In genomic region chr3:13353936-13354542, GRCh38 we compare ENCODE assay signal across 8 cellular contexts.
DNase-seq lines count a peak whose midpoint lies in the region; ATAC-seq and TF ChIP-seq lines count a peak whose summit lies in the region.
"Had no signal": no experiment of that assay in that cellular context is flagged by ENCODE, and none has a peak within 500 bp of the region (broad histone marks: within the 10 kb centered on the region; RNA-seq: fewer than 3 reads in every experiment).

No MANE protein-coding gene starts in this region.

- no peak overlapping the region for H3K27ac ChIP-seq in IMR-90 (ENCODE audit: insufficient read depth, low read length)
- no peak overlapping the region for H3K27ac ChIP-seq in mammary epithelial cell (ENCODE audit: insufficient read depth, low read depth, low read length)
- no peak overlapping the region for H3K27ac ChIP-seq in sigmoid colon
- H3K27ac ChIP-seq: skin epidermis had no signal

- no peak overlapping the region for H3K23ac ChIP-seq in IMR-90 (ENCODE audit: low read depth, low read length)

- H3K4me3 Mint-ChIP-seq in nephron progenitor cell: no peak overlapping the region

- no peak overlapping the region for H2AK9ac ChIP-seq in IMR-90 (replicated peaks; ENCODE audit: low read depth, low read length, poor library complexity)

- CTCF ChIA-PET in IMR-90 (lab: Yijun Ruan, JAX) (interaction anchor here (0.9 to 1.3 kb wide), 2 partner anchors 10 to 24 kb away, joined by 3 read pairs; no protein-coding TSS in a partner anchor), mammary epithelial cell (lab: Charles Lee; ENCODE audit: low non-redundant PET) (no interaction called here)

- ATAC-seq in IMR-90 (ENCODE audit: low read depth) (0 out of 2 replicates have a peak, but pooled peaks have one; percentile 21), HG02798 (IDR thresholded peaks at IDR 0.05; ENCODE audit: poor library complexity, unreplicated experiment) (no peak)

- H2BK120ac ChIP-seq in IMR-90 (ENCODE audit: low read depth, low read length): no peak overlapping the region

- H3K27ac Mint-ChIP-seq in nephron progenitor cell: no peak overlapping the region

- no peak overlapping the region for H4K91ac ChIP-seq in IMR-90 (ENCODE audit: insufficient read depth, low read depth, low read length)

- no peak overlapping the region for H2AK5ac ChIP-seq in IMR-90 (ENCODE audit: low read depth, low read length)

- no peak overlapping the region for H3K56ac ChIP-seq in IMR-90 (ENCODE audit: extremely low read depth, insufficient read depth, low read length)

- 0 out of 2 replicates have a peak, but pooled peaks have one; percentile 16 for TF ChIP-seq RAD21 in IMR-90 (IDR thresholded peaks at IDR 0.05; ENCODE audit: low read length)

- peaks cover 4% of the 10 kb centered on the region; the same call in 1 of the 2 replicates for H3K9me1 ChIP-seq in IMR-90 (ENCODE audit: insufficient read depth, low read length)

- H3K18ac ChIP-seq in IMR-90 (ENCODE audit: low read depth, low read length): no peak overlapping the region

- H3K79me2 ChIP-seq in mammary epithelial cell (ENCODE audit: insufficient read depth, low read length): no peaks in the 10 kb centered on the region

- WGBS in IMR-90 (ENCODE audit: extremely low coverage in 2 of 2, insufficient read length in 1 of 2), 2 experiments: 77% methylated on average over 7 of the region's 13 CpGs; no CpG with 5 or more reads in 1 of the 2 experiments
- 77% methylated on average over 13 of the region's 13 CpGs for WGBS in mammary epithelial cell (ENCODE audit: low coverage, missing lambda C conversion rate)
- 89 to 93% methylated on average over 13 of the region's 13 CpGs for WGBS in sigmoid colon, 2 donors

- intact Hi-C loops in IMR-90 (cut with micrococcal nuclease): no loop called here
- intact Hi-C loops in mammary epithelial cell (cut with micrococcal nuclease): no loop called here
- intact Hi-C loops in sigmoid colon (cut with DNase I): no loop called here

- POLR2A ChIA-PET in IMR-90 (lab: Charles Lee; ENCODE audit: unreplicated experiment): no interaction called here

- H3K4me1 ChIP-seq in IMR-90 (ENCODE audit: control insufficient read depth, insufficient read depth, low read length) (peaks cover 6% of the 10 kb centered on the region; the same call in 1 of the 2 replicates), mammary epithelial cell (ENCODE audit: insufficient read depth, low read length) (no peaks in the 10 kb centered on the region), sigmoid colon (no peaks in the 10 kb centered on the region)

- no peak overlapping the region for H2BK5ac ChIP-seq in IMR-90 (ENCODE audit: low read depth, low read length, poor library complexity, severe bottlenecking)

- H2AFZ ChIP-seq in IMR-90 (replicated peaks; ENCODE audit: low read length, poor library complexity) (peak overlapping the region; percentile 47), mammary epithelial cell (ENCODE audit: low read depth, low read length) (no peak overlapping the region)

- H3K27me3 Mint-ChIP-seq in nephron progenitor cell (ENCODE audit: low read depth, poor library complexity): no peaks in the 10 kb centered on the region

- H3K14ac ChIP-seq in IMR-90 (replicated peaks; ENCODE audit: low read depth, low read length): no peak overlapping the region

- dilution Hi-C loops in IMR-90 (cut with HindIII; ENCODE audit: low sequenced_read_pairs, unreplicated experiment) (no loop called here), mammary epithelial cell (cut with HindIII; ENCODE audit: low sequenced_read_pairs) (no loop called here)

- no peaks in the 10 kb centered on the region for H3K79me1 ChIP-seq in IMR-90 (ENCODE audit: low read depth in 1 of 2, low read length in 2 of 2)

- no peak overlapping the region for H4K5ac ChIP-seq in IMR-90 (ENCODE audit: low read depth, low read length)

- H3K4ac ChIP-seq in IMR-90 (ENCODE audit: low read depth, low read length): no peak overlapping the region

- DNase-seq in EL: peak; percentile 35
- DNase-seq in IMR-90: peak; percentile 18
- DNase-seq in mammary epithelial cell: no peak
- no peak for DNase-seq in nephron progenitor cell
- no peak for DNase-seq in SHP77 treated with DMSO at 0.1 percent for 48 hours (lab: John Stamatoyannopoulos, UW)
- no peak for DNase-seq in sigmoid colon

- no peak overlapping the region for H2BK20ac ChIP-seq in IMR-90 (ENCODE audit: low read depth, low read length)

- in situ Hi-C loops in IMR-90 (cut with MboI; ENCODE audit: low sequenced_read_pairs): no loop called here
- in situ Hi-C loops in mammary epithelial cell (cut with MboI; ENCODE audit: low sequenced_read_pairs in 2 of 2): no loop called here

- peaks cover 3% of the 10 kb centered on the region for H3K9me3 Mint-ChIP-seq in nephron progenitor cell

- no peak overlapping the region for H3K9ac ChIP-seq in IMR-90 (ENCODE audit: low read depth, low read length)
- no peak overlapping the region for H3K9ac ChIP-seq in mammary epithelial cell (ENCODE audit: insufficient read depth, low read length)

- H3K4me3 ChIP-seq in IMR-90 (ENCODE audit: insufficient read depth, low read depth, low read length) (no peak overlapping the region), mammary epithelial cell (replicated peaks in 1 of 3; ENCODE audit: insufficient read depth in 1 of 3, low read depth in 2 of 3, low read length in 3 of 3) (no peak overlapping the region), sigmoid colon (no peak overlapping the region)
- H3K4me3 ChIP-seq: skin epidermis had no signal

- H3K36me3 ChIP-seq in IMR-90 (ENCODE audit: control insufficient read depth, insufficient read depth, low read length): no peaks in the 10 kb centered on the region
- H3K36me3 ChIP-seq in mammary epithelial cell (ENCODE audit: insufficient read depth, low read length): no peaks in the 10 kb centered on the region
- peaks cover 0 to 40% (median 2%) of the 10 kb centered on the region in 4 donors for H3K36me3 ChIP-seq in sigmoid colon

- no peaks in the 10 kb centered on the region for H3K9me3 ChIP-seq in IMR-90 (ENCODE audit: control insufficient read depth, insufficient read depth, low read length)
- no peaks in the 10 kb centered on the region for H3K9me3 ChIP-seq in mammary epithelial cell (replicated peaks; ENCODE audit: insufficient read depth, low read length)
- H3K9me3 ChIP-seq in sigmoid colon: no peaks in the 10 kb centered on the region

- H3K4me2 ChIP-seq in IMR-90 (ENCODE audit: low read depth, low read length): no peak overlapping the region
- no peak overlapping the region for H3K4me2 ChIP-seq in mammary epithelial cell (ENCODE audit: insufficient read depth, low read depth, low read length)

- H4K8ac ChIP-seq in IMR-90 (ENCODE audit: low read depth in 2 of 2, low read length in 2 of 2): no peak overlapping the region

- peaks cover 29% of the 10 kb centered on the region for H3K36me3 Mint-ChIP-seq in nephron progenitor cell (ENCODE audit: low read depth)

- H4K20me1 ChIP-seq in IMR-90 (ENCODE audit: insufficient read depth, low read length): no peaks in the 10 kb centered on the region; the same call in 1 of the 2 replicates
- no peaks in the 10 kb centered on the region for H4K20me1 ChIP-seq in mammary epithelial cell (ENCODE audit: insufficient read depth, low read length)

- no peak overlapping the region for H2BK15ac ChIP-seq in IMR-90 (ENCODE audit: low read depth, low read length)

- H3K4me1 Mint-ChIP-seq in nephron progenitor cell: peaks cover 33% of the 10 kb centered on the region

- peaks cover 12% of the 10 kb centered on the region; the same call in 1 of the 2 replicates for H3K27me3 ChIP-seq in IMR-90 (ENCODE audit: control insufficient read depth, insufficient read depth, low read length)
- no peaks in the 10 kb centered on the region for H3K27me3 ChIP-seq in mammary epithelial cell (ENCODE audit: insufficient read depth, low read length)
- H3K27me3 ChIP-seq in sigmoid colon: no peaks in the 10 kb centered on the region

- TF ChIP-seq EP300 in sigmoid colon (IDR thresholded peaks at IDR 0.05): no peak

- no peak for TF ChIP-seq POLR2A in IMR-90 (IDR thresholded peaks at IDR 0.05; ENCODE audit: low read depth, low read length)
- TF ChIP-seq POLR2A in sigmoid colon (IDR thresholded peaks at IDR 0.05): no peak

- peak; percentile 31 for TF ChIP-seq CTCF in IMR-90 (conservative IDR thresholded peaks at IDR 0.05; ENCODE audit: low read depth, low read length)
- peak; percentile 12 to 28 for TF ChIP-seq CTCF in mammary epithelial cell (conservative IDR thresholded peaks at IDR 0.05 in 1 of 2, IDR thresholded peaks at IDR 0.05 in 1 of 2; ENCODE audit: extremely low read depth in 1 of 2, insufficient read depth in 1 of 2, low read depth in 1 of 2, low read length in 2 of 2)
- TF ChIP-seq CTCF in nephron progenitor cell (IDR thresholded peaks at IDR 0.05): peak; percentile 9
- no peak for TF ChIP-seq CTCF in sigmoid colon (IDR thresholded peaks at IDR 0.05)

- BruUV-seq in IMR-90 (replicated peaks; lab: Mats Ljungman, UMichigan) (no TSS peak), mammary epithelial cell (replicated peaks; lab: Mats Ljungman, UMichigan) (no TSS peak)

TF ChIP-seq in IMR-90, 13 proteins besides CTCF, POLR2A, EP300 and RAD21:
- TF ChIP-seq MXI1 (IDR thresholded peaks at IDR 0.05; ENCODE audit: borderline replicate concordance, low read depth, low read length) (no peak), SMC3 (IDR thresholded peaks at IDR 0.05; ENCODE audit: low read depth, low read length) (0 out of 2 replicates have a peak, but pooled peaks have one; percentile 12), BHLHE40 (IDR thresholded peaks at IDR 0.05; ENCODE audit: low read depth, low read length) (no peak), FOS (IDR thresholded peaks at IDR 0.05; ENCODE audit: low read depth, low read length) (no peak), CEBPB (IDR thresholded peaks at IDR 0.05; ENCODE audit: low read depth, low read length) (no peak)

Comparison
In these comparisons a context has a peak if more than half of its experiments do, and no peak if none do; other contexts are left out.
1. DNase-seq: peak in EL (single experiment) and IMR-90 (single experiment); none in mammary epithelial cell (single experiment), nephron progenitor cell (single experiment), SHP77 treated with DMSO at 0.1 percent for 48 hours (single experiment) and sigmoid colon (single experiment).
2. CTCF ChIP-seq: peak in IMR-90 (single experiment), mammary epithelial cell (2 of 2) and nephron progenitor cell (single experiment); none in sigmoid colon (0 of 4).